Comparison of ENCODE assay signal across 31 cellular contexts in genomic region chr12:65821336-65821735, GRCh38. TPM values are rescaled to one million over a fixed set of nuclear protein-coding genes. Genes with fewer than 3 reads are reported as not detected.
DNase-seq lines count a peak whose midpoint lies in the region; ATAC-seq, FAIRE-seq and TF ChIP-seq lines count a peak whose summit lies in the region.
"Had no signal": no experiment of that assay in that cellular context is flagged by ENCODE, and none has a peak within 500 bp of the region (broad histone marks: within the 10 kb centered on the region; RNA-seq: fewer than 3 reads in every experiment).

No MANE protein-coding gene starts in this region.

- no peak for ATAC-seq in GM19467 (IDR thresholded peaks at IDR 0.05; ENCODE audit: unreplicated experiment)
- ATAC-seq in lower lobe of right lung = no peak
- ATAC-seq: left ventricle myocardium superior; naive thymus-derived CD4-positive, alpha-beta T cell had no signal

- TF ChIP-seq CTCF in lower lobe of right lung (IDR thresholded peaks at IDR 0.05) = no peak

- intact Hi-C loops in lower lobe of right lung (cut with DNase I) = no loop called here

- H3K27me3 ChIP-seq in SJSA1 (replicated peaks) = no peaks in the 10 kb centered on the region
- no peaks in the 10 kb centered on the region for H3K27me3 ChIP-seq in iPS-20b (ENCODE audit: insufficient read depth, low read length)
- H3K27me3 ChIP-seq in lower lobe of right lung (ENCODE audit: low read depth) = peaks cover 61% of the 10 kb centered on the region
- H3K27me3 ChIP-seq: ovary had no signal

- H3K9ac ChIP-seq in iPS-20b (ENCODE audit: low read depth, low read length) = no peak overlapping the region

- DNase-seq in EH (ENCODE audit: low read depth) = peak; percentile 32
- DNase-seq in HT1080 (ENCODE audit: low read depth) = peak; percentile 68
- DNase-seq in SJSA1 (ENCODE audit: low read depth in 1 of 2, low spot score in 2 of 2) = peak; percentile 85 to 91
- no peak for DNase-seq in stimulated activated naive CD4-positive, alpha-beta T cell treated with Interleukin-2 at 50 U/mL for 16 hours (lab: John Stamatoyannopoulos, UW)
- DNase-seq in GM19239 (ENCODE audit: insufficient read length, low spot score) = no peak
- DNase-seq in lower lobe of right lung = no peak
- DNase-seq: activated CD4-positive, alpha-beta T cell treated with anti-CD3 and anti-CD28 coated beads for 48 hours; activated gamma-delta T cell treated with Interleukin-2 at 50 U/mL for 16 hours; activated T-cell treated with anti-CD3 and anti-CD28 coated beads, Interleukin-2, amount 50 U/mL, for 24 hours; CD8-positive, alpha-beta memory T cell; dermis blood vessel endothelial cell; GF-D8; left ventricle myocardium superior; midbrain; naive thymus-derived CD4-positive, alpha-beta T cell; NCI-H1092 treated with DMSO at 0.1 percent for 48 hours; NCI-H187; NCI-H524 treated with DMSO at 0.1 percent for 48 hours; ovary; Peyer's patch; retina; small intestine; stimulated activated CD8-positive, alpha-beta memory T cell treated with anti-CD3 and anti-CD28 coated beads, Interleukin-4, amount 100 ng/mL, for 48 hours; stomach; transverse colon had no signal

- FAIRE-seq in GM19239 (lab: Jason Lieb, UNC) = no peak
- FAIRE-seq: islet of Langerhans, small intestine had no signal

- H3K4me3 ChIP-seq in SJSA1 (no peak overlapping the region), iPS-20b (ENCODE audit: low read length) (peak overlapping the region; percentile 99; the same call in 1 of the 2 replicates), lower lobe of right lung (no peak overlapping the region)
- H3K4me3 ChIP-seq: ovary, Peyer's patch, stomach, transverse colon had no signal

- H3K9me3 ChIP-seq in SJSA1 (replicated peaks) = peaks cover 14% of the 10 kb centered on the region
- no peaks in the 10 kb centered on the region for H3K9me3 ChIP-seq in iPS-20b (ENCODE audit: insufficient read depth, low read depth, low read length)
- no peaks in the 10 kb centered on the region for H3K9me3 ChIP-seq in lower lobe of right lung
- H3K9me3 ChIP-seq: ovary, Peyer's patch, stomach, transverse colon had no signal

- H3K27ac ChIP-seq in SJSA1 (no peak overlapping the region), iPS-20b (ENCODE audit: low read length) (no peak overlapping the region), lower lobe of right lung (no peak overlapping the region)
- H3K27ac ChIP-seq: HL-60, ovary, Peyer's patch, stomach, transverse colon, VCaP had no signal

- H3K4me1 ChIP-seq in SJSA1 (replicated peaks) (peaks cover 44% of the 10 kb centered on the region), iPS-20b (ENCODE audit: insufficient read depth, low read length) (peaks cover 29% of the 10 kb centered on the region; the same call in 1 of the 2 replicates), lower lobe of right lung (peaks cover 32% of the 10 kb centered on the region)

- H3K36me3 ChIP-seq in SJSA1 (peaks cover 31% of the 10 kb centered on the region), iPS-20b (ENCODE audit: insufficient read depth, low read depth, low read length) (no peaks in the 10 kb centered on the region), lower lobe of right lung (no peaks in the 10 kb centered on the region)
- H3K36me3 ChIP-seq: ovary, Peyer's patch, stomach, transverse colon had no signal

RNA-seq across cellular contexts. Expression of gene HMGA2, which starts 2.9 kb away (rescaled TPM):
- total RNA-seq in HT1080 (2014; rRNA removed; shearing (Covaris generic)) = 159 and 217 TPM in 2 replicates
- 123 and 145 TPM in 2 replicates for polyA plus RNA-seq in HT1080 (2015; cell fraction: cytosol; rRNA removed)
- 210 and 215 TPM in 2 replicates for polyA plus RNA-seq in HT1080 (2015; cell fraction: nucleus; rRNA removed)
- 278 and 326 TPM in 2 replicates for total RNA-seq in SJSA1 (2014; rRNA removed; shearing (Covaris generic))
- not detected for total RNA-seq in lower lobe of right lung
- total RNA-seq: CD8-positive, alpha-beta memory T cell; left ventricle myocardium superior; T-helper 2 cell treated with Interferon-gamma antibody and Interleukin-4, amounts not matched to agents 100 ng/mL and 5 ng/mL, for 36 hours had no signal
- polyA plus RNA-seq: CD8-positive, alpha-beta memory T cell; naive thymus-derived CD4-positive, alpha-beta T cell had no signal

Comparison
In these comparisons a context has a peak if more than half of its experiments do, and no peak if none do; other contexts are left out.
1. DNase-seq: peak in EH (single experiment), HT1080 (single experiment) and SJSA1 (2 of 2); none in stimulated activated naive CD4-positive, alpha-beta T cell treated with Interleukin-2 at 50 U/mL for 16 hours (single experiment), GM19239 (single experiment) and lower lobe of right lung (single experiment).
2. RNA of gene HMGA2, which starts 2.9 kb away (total RNA-seq): 278 to 326 TPM in SJSA1 and 159 to 217 TPM in HT1080; not detected in lower lobe of right lung (single experiment); every median in the first group is over 100 times any median in the second.